9 cellular contexts compared by ENCODE assay signal in genomic region chr15:67080900-67081431, GRCh38. TPM values are rescaled to one million over a fixed set of nuclear protein-coding genes. Genes with fewer than 3 reads are reported as not detected.
DNase-seq lines count a peak whose midpoint lies in the region; ATAC-seq, FAIRE-seq and TF ChIP-seq lines count a peak whose summit lies in the region.
"Had no signal": no experiment of that assay in that cellular context is flagged by ENCODE, and none has a peak within 500 bp of the region (broad histone marks: within the 10 kb centered on the region; RNA-seq: fewer than 3 reads in every experiment).

No MANE protein-coding gene starts in this region.

- BruUV-seq in A673 (replicated peaks; lab: Mats Ljungman, UMichigan) (no TSS peak), K562 (replicated peaks; lab: Mats Ljungman, UMichigan) (no TSS peak)

- H3K27me3 ChIP-seq in A673 (replicated peaks; ENCODE audit: insufficient read depth, low read depth, low read length, poor library complexity) (no peaks in the 10 kb centered on the region), SJCRH30 (no peaks in the 10 kb centered on the region), K562 (ENCODE audit: control insufficient read depth in 2 of 2, insufficient read depth in 2 of 2, low read length in 2 of 2) (no peaks in the 10 kb centered on the region), left lung (no peaks in the 10 kb centered on the region)

- ATAC-seq in GM18858 (IDR thresholded peaks at IDR 0.05; ENCODE audit: unreplicated experiment) (peak; percentile 33), HG03066 (IDR thresholded peaks at IDR 0.05; ENCODE audit: low read depth, unreplicated experiment) (peak; percentile 27), K562 (peak; percentile 54), left lung (peak; percentile 54)

- peak; percentile 75 for TF ChIP-seq EP300 in K562 (IDR thresholded peaks at IDR 0.05; ENCODE audit: low read length)

- WGBS in K562 (ENCODE audit: insufficient coverage, low coverage, missing lambda C conversion rate) = 18% methylated on average over 10 of the region's 10 CpGs

- peak; percentile 33 for TF ChIP-seq CTCF in A673 (conservative IDR thresholded peaks at IDR 0.05; ENCODE audit: low read depth, low read length)
- TF ChIP-seq CTCF in K562 (IDR thresholded peaks at IDR 0.05 in 2 of 3, conservative IDR thresholded peaks at IDR 0.05 in 1 of 3; ENCODE audit: insufficient read depth in 2 of 3, low read depth in 1 of 3, low read length in 3 of 3) = peak; percentile 19 to 52 (median 37); a peak in 3 of 6 replicates
- TF ChIP-seq CTCF in left lung (IDR thresholded peaks at IDR 0.05) = peak in 1 of 2 donors; percentile 17

- H3K9ac ChIP-seq in K562 (ENCODE audit: insufficient read depth in 1 of 2, low read depth in 2 of 2, low read length in 2 of 2) = peak overlapping the region in 1 of 2 experiments; percentile 7; a peak in 1 of 4 replicates

- in situ Hi-C loops in K562 (cut with MboI) = no loop called here

- no peak overlapping the region for H3K27ac ChIP-seq in A673 (ENCODE audit: low read depth, low read length, poor library complexity, severe bottlenecking)
- H3K27ac ChIP-seq in SJCRH30 = peak overlapping the region; percentile 47
- peak overlapping the region; percentile 69 for H3K27ac ChIP-seq in K562 (ENCODE audit: extremely low read depth, low read depth, low read length)
- peak overlapping the region; percentile 51 to 54 for H3K27ac ChIP-seq in left lung

- peak; percentile 69 for FAIRE-seq in K562 (lab: Jason Lieb, UNC)
- FAIRE-seq: islet of Langerhans had no signal

- POLR2A ChIA-PET in A673 (lab: Charles Lee; ENCODE audit: low non-redundant PET) = no interaction called here
- POLR2A ChIA-PET in K562 (lab: Yijun Ruan, JAX) = interaction anchor here (1.1 to 5.0 kb wide), 4 partner anchors 9 to 43 kb away, joined by 3 to 40 read pairs (median 4); no protein-coding TSS in a partner anchor

- H3K9me3 ChIP-seq in A673 (ENCODE audit: low read depth, low read length, poor library complexity, severe bottlenecking) (no peaks in the 10 kb centered on the region), SJCRH30 (replicated peaks) (no peaks in the 10 kb centered on the region), K562 (replicated peaks; ENCODE audit: control insufficient read depth, insufficient read depth, low read depth, low read length) (peaks cover 5% of the 10 kb centered on the region; the same call in 1 of the 2 replicates), left lung (no peaks in the 10 kb centered on the region)

- intact Hi-C loops in A673 (cut with micrococcal nuclease; ENCODE audit: unreplicated experiment) (no loop called here), K562 (cut with micrococcal nuclease) (loop anchor here (5.0 kb wide), 1 partner anchor 129 kb away; no protein-coding TSS in a partner anchor), left lung (cut with DNase I) (no loop called here)

- DNase-seq in A673 (ENCODE audit: low spot score) = peak; percentile 49
- DNase-seq in SJCRH30 = peak; percentile 46 to 63
- peak in 3 of 4 experiments; percentile 46 to 78 (median 77) for DNase-seq in K562 (ENCODE audit: extremely low read depth in 1 of 4, low spot score in 3 of 4)
- DNase-seq in left lung = peak in 1 of 2 donors; percentile 79
- peak; percentile 77 for DNase-seq in stimulated activated naive CD4-positive, alpha-beta T cell treated with Interleukin-2 at 50 U/mL for 16 hours (lab: John Stamatoyannopoulos, UW)
- no peak for DNase-seq in T1000 (lab: John Stamatoyannopoulos, UW)

- peaks cover 92% of the 10 kb centered on the region for H3K79me2 ChIP-seq in K562 (ENCODE audit: control insufficient read depth, insufficient read depth, low read length)

- TF ChIP-seq RAD21 in K562 (CRISPR knock-in tag; conservative IDR thresholded peaks at IDR 0.05 in 1 of 2, IDR thresholded peaks at IDR 0.05 in 1 of 2) = peak; percentile 64 to 76

- no peaks in the 10 kb centered on the region for H3K9me1 ChIP-seq in K562 (ENCODE audit: control insufficient read depth, insufficient read depth, low read length)

- H3K4me2 ChIP-seq in K562 (ENCODE audit: insufficient read depth, low read length) = peak overlapping the region; percentile 42

- H4K20me1 ChIP-seq in K562 (replicated peaks; ENCODE audit: control insufficient read depth, insufficient read depth, low read length) = no peaks in the 10 kb centered on the region

- no peak overlapping the region for H3K4me3 ChIP-seq in A673 (ENCODE audit: low read depth, low read length, poor library complexity, severe bottlenecking)
- no peak overlapping the region for H3K4me3 ChIP-seq in SJCRH30
- H3K4me3 ChIP-seq in K562 = no peak overlapping the region
- H3K4me3 ChIP-seq in left lung = no peak overlapping the region

- H2AFZ ChIP-seq in K562 (ENCODE audit: low read depth, low read length) = peak overlapping the region; percentile 43; the same call in 1 of the 2 replicates

- H3K36me3 ChIP-seq in A673 (ENCODE audit: insufficient read depth, low read length, poor library complexity, severe bottlenecking) = no peaks in the 10 kb centered on the region
- peaks cover 4% of the 10 kb centered on the region; the same call in 1 of the 2 replicates for H3K36me3 ChIP-seq in SJCRH30
- H3K36me3 ChIP-seq in K562 (ENCODE audit: control insufficient read depth, insufficient read depth, low read length) = peaks cover 17% of the 10 kb centered on the region; the same call in 2 of the 3 replicates
- H3K36me3 ChIP-seq in left lung = no peaks in the 10 kb centered on the region

- CTCF ChIA-PET in A673 (lab: Charles Lee) = no interaction called here
- CTCF ChIA-PET in K562 (lab: Yijun Ruan, JAX; ENCODE audit: low intra/inter-chr PET ratio) = no interaction called here

- H3K4me1 ChIP-seq in A673 (ENCODE audit: insufficient read depth, low read length, poor library complexity, severe bottlenecking) (peaks cover 5% of the 10 kb centered on the region), SJCRH30 (peaks cover 18% of the 10 kb centered on the region), K562 (replicated peaks in 1 of 2; ENCODE audit: control insufficient read depth in 2 of 2, insufficient read depth in 2 of 2, low read length in 2 of 2) (peaks cover 14 to 69% of the 10 kb centered on the region in 2 experiments), left lung (peaks cover 30 to 92% of the 10 kb centered on the region in 2 donors)

- no peak for TF ChIP-seq POLR2A in K562 (conservative IDR thresholded peaks at IDR 0.05)

TF ChIP-seq in K562, 482 proteins besides CTCF, POLR2A, EP300 and RAD21 (continues in another document):
- no peak for TF ChIP-seq CBFA2T2 (conservative IDR thresholded peaks at IDR 0.05)
- TF ChIP-seq SPI1 (IDR thresholded peaks at IDR 0.05; ENCODE audit: borderline replicate concordance, low read depth, low read length) = peak; percentile 93
- TF ChIP-seq ZFPM2 (CRISPR knock-in tag; IDR thresholded peaks at IDR 0.05) = no peak
- TF ChIP-seq GATA2 (CRISPR knock-in tag; IDR thresholded peaks at IDR 0.05) = 0 out of 2 replicates have a peak, but pooled peaks have one; percentile 56
- TF ChIP-seq KLF13 (tag; IDR thresholded peaks at IDR 0.05; ENCODE audit: borderline replicate concordance, low read depth) = no peak
- no peak for TF ChIP-seq ZNF586 (CRISPR knock-in tag; conservative IDR thresholded peaks at IDR 0.05)
- TF ChIP-seq BCOR (IDR thresholded peaks at IDR 0.05) = no peak
- 0 out of 4 replicates have a peak, but pooled peaks of 1 of the 2 experiments have one; percentile 18 for TF ChIP-seq KDM4B (IDR thresholded peaks at IDR 0.05; ENCODE audit: borderline replicate concordance in 2 of 2, low read depth in 1 of 2)
- peak; percentile 71 for TF ChIP-seq VEZF1 (CRISPR knock-in tag; IDR thresholded peaks at IDR 0.05)
- no peak for TF ChIP-seq NCOA1 (IDR thresholded peaks at IDR 0.05; ENCODE audit: low read depth)
- no peak for TF ChIP-seq ZBTB17 (CRISPR knock-in tag; IDR thresholded peaks at IDR 0.05)
- TF ChIP-seq ZNF699 (CRISPR knock-in tag; IDR thresholded peaks at IDR 0.05; ENCODE audit: insufficient replicate concordance) = no peak
- TF ChIP-seq ARID1B (IDR thresholded peaks at IDR 0.05) = peak; percentile 48; the same call in 1 of the 2 replicates
- TF ChIP-seq CCAR2 (IDR thresholded peaks at IDR 0.05; ENCODE audit: low read depth, low read length) = no peak

RNA-seq across cellular contexts. Expression of gene SMAD3, which starts 15.6 kb away (rescaled TPM):
- total RNA-seq in A673 (2021) (31.0 and 43.0 TPM in 2 replicates), K562 (2014; rRNA removed) (11.1 and 11.9 TPM in 2 replicates), K562 (2014; rRNA removed; fragmentation: Illumina TruSeq; extraction: Trizol) (9.2 and 11.0 TPM in 2 replicates), K562 (2015; rRNA removed; fragmentation: Illumina TruSeq; extraction: Trizol) (9.1 and 9.6 TPM in 2 replicates), K562 (2021) (24.3 and 30.1 TPM in 2 replicates), left lung (10 to 100 TPM; 30.9 to 33.1 TPM)
- total RNA-seq in SJCRH30 (2014; rRNA removed; shearing (Covaris generic)) = 22.8 and 23.0 TPM in 2 replicates
- 61.6 and 88.8 TPM in 2 replicates for total RNA-seq in K562 (2011; cell fraction: chromatin; rRNA removed; ENCODE audit: low replicate concordance)
- total RNA-seq in K562 (2011; cell fraction: nucleolus; rRNA removed) = 33.5 and 35.9 TPM in 2 replicates
- 44.2 and 72.8 TPM in 2 replicates for total RNA-seq in K562 (2011; cell fraction: nucleoplasm; rRNA removed)
- polyA plus RNA-seq in K562 (2011; rRNA removed) (14.6 and 22.6 TPM in 2 replicates), K562 (2014; fragmentation: Illumina TruSeq; extraction: Trizol) (34.7 and 39.2 TPM in 2 replicates), K562 (2014; fragmentation: Nextera tagmentation; extraction: Ambion mirVana) (1 to 10 TPM; 4.3 to 5.0 TPM), K562 (2014; rRNA removed) (13.3 and 14.3 TPM in 2 replicates)
- polyA plus RNA-seq in K562 (2011; cell fraction: cytosol; rRNA removed) = 11.5 and 14.8 TPM in 2 replicates
- 52.1 and 90.9 TPM in 2 replicates for polyA plus RNA-seq in K562 (2011; cell fraction: nucleus; rRNA removed)
- 17.9 and 20.7 TPM in 2 replicates for polyA plus RNA-seq in K562 (2012)
- 14.9 and 15.1 TPM in 2 replicates for polyA minus RNA-seq in K562 (2011; rRNA and poly(A)+ RNA removed)
- polyA minus RNA-seq in K562 (2011; cell fraction: cytosol; rRNA and poly(A)+ RNA removed) = 15.1 and 16.3 TPM in 2 replicates
- polyA minus RNA-seq in K562 (2011; cell fraction: nucleus; rRNA and poly(A)+ RNA removed) = 12.7 and 18.8 TPM in 2 replicates
